1 cellular context compared by ENCODE assay signal in genomic region chr2:27322766-27323591, GRCh38.
TF ChIP-seq lines count a peak whose summit lies in the region.

A gene with protein sequence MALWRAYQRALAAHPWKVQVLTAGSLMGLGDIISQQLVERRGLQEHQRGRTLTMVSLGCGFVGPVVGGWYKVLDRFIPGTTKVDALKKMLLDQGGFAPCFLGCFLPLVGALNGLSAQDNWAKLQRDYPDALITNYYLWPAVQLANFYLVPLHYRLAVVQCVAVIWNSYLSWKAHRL (minus strand): TSS chr2:27323097. CDS start chr2:27322517, 580 bp downstream.

TF ChIP-seq in HepG2, 621 proteins besides CTCF, POLR2A, EP300 and RAD21 (continued from another document):
- TF ChIP-seq CREB1 (IDR thresholded peaks at IDR 0.05) (peak; percentile 77), CREB1 (CRISPR knock-in tag; IDR thresholded peaks at IDR 0.05) (no peak; the same call in 1 of the 2 replicates), SP140L (CRISPR knock-in tag; IDR thresholded peaks at IDR 0.05; ENCODE audit: borderline replicate concordance) (peak; percentile 62; the same call in 1 of the 2 replicates), ZNF7 (CRISPR knock-in tag; IDR thresholded peaks at IDR 0.05) (no peak; the same call in 1 of the 2 replicates), ZNF580 (CRISPR knock-in tag; IDR thresholded peaks at IDR 0.05; ENCODE audit: borderline replicate concordance, low read depth) (no peak), ZNF441 (CRISPR knock-in tag; IDR thresholded peaks at IDR 0.05; ENCODE audit: borderline replicate concordance) (peak; percentile 78; the same call in 1 of the 2 replicates), ZNF687 (CRISPR knock-in tag; IDR thresholded peaks at IDR 0.05) (peak; percentile 98), SMARCC2 (IDR thresholded peaks at IDR 0.05) (no peak), TMF1 (CRISPR knock-in tag; IDR thresholded peaks at IDR 0.05; ENCODE audit: low read depth) (peak; percentile 96), ZNF251 (CRISPR knock-in tag; IDR thresholded peaks at IDR 0.05) (no peak), SIN3B (IDR thresholded peaks at IDR 0.05; ENCODE audit: low read length) (peak; percentile 74), ZNF562 (CRISPR knock-in tag; IDR thresholded peaks at IDR 0.05; ENCODE audit: borderline replicate concordance) (no peak), PAXIP1 (CRISPR knock-in tag; conservative IDR thresholded peaks at IDR 0.05) (peak; percentile 65), ZNF382 (CRISPR knock-in tag; IDR thresholded peaks at IDR 0.05; ENCODE audit: borderline replicate concordance) (no peak), ZNF552 (CRISPR knock-in tag; IDR thresholded peaks at IDR 0.05; ENCODE audit: borderline replicate concordance) (no peak; the same call in 1 of the 2 replicates)
- TF ChIP-seq, protein P1, sequence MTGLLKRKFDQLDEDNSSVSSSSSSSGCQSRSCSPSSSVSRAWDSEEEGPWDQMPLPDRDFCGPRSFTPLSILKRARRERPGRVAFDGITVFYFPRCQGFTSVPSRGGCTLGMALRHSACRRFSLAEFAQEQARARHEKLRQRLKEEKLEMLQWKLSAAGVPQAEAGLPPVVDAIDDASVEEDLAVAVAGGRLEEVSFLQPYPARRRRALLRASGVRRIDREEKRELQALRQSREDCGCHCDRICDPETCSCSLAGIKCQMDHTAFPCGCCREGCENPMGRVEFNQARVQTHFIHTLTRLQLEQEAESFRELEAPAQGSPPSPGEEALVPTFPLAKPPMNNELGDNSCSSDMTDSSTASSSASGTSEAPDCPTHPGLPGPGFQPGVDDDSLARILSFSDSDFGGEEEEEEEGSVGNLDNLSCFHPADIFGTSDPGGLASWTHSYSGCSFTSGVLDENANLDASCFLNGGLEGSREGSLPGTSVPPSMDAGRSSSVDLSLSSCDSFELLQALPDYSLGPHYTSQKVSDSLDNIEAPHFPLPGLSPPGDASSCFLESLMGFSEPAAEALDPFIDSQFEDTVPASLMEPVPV (CRISPR knock-in tag; IDR thresholded peaks at IDR 0.05), result peak; percentile 85
TF ChIP-seq in HepG2: peak in this region for 377.
